Comparison of ENCODE assay signal across 1 cellular context in genomic region chr12:7640123-7640995, GRCh38.
TF ChIP-seq lines count a peak whose summit lies in the region.

No MANE protein-coding gene starts in this region.

TF ChIP-seq in GM12878, 131 proteins besides CTCF, POLR2A, EP300 and RAD21:
- TF ChIP-seq SP1 (IDR thresholded peaks at IDR 0.05; ENCODE audit: low read depth, low read length) (peak; percentile 50), RUNX3 (IDR thresholded peaks at IDR 0.05; ENCODE audit: low read length) (peak; percentile 61)
